Comparison of ENCODE assay signal across 24 cellular contexts in the genomic region with DNA sequence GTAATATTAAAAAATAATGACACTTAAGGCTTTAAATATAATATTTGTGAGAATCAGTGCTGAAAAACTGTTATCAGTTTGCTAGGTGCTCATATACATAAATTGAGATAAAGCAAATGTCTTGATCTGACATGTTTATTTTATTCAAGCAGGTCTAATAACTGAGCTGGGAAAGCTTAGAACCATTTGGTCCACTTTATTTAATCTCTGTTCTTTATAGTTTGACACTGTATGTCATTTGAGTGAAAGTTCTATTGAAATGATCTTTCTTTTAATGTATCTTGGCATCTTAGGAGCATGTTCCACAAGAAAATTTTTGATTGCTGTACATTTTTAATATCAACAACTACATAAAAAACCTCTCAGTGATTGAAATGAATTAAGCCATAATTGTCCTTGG.
"Had no signal": no experiment of that assay in that cellular context is flagged by ENCODE, and none has a peak within 500 bp of the region (broad histone marks: within the 10 kb centered on the region; RNA-seq: fewer than 3 reads in every experiment).

No MANE protein-coding gene starts in this region.

- FAIRE-seq: endothelial cell of umbilical vein had no signal

- H3K4me3 ChIP-seq: colonic mucosa, coronary artery, dorsolateral prefrontal cortex, esophagus muscularis mucosa, esophagus squamous epithelium, gastrocnemius medialis, gastroesophageal sphincter, heart left ventricle, heart right ventricle had no signal

- DNase-seq: colonic mucosa; cortex of kidney; dermis blood vessel endothelial cell; dorsolateral prefrontal cortex; effector CD4-positive, alpha-beta T cell; effector CD8-positive, alpha-beta T cell; effector memory CD4-positive, alpha-beta T cell; effector memory CD8-positive, alpha-beta T cell; endodermal cell; erythroblast; esophagus squamous epithelium; foreskin fibroblast; foreskin keratinocyte; foreskin melanocyte; gastrocnemius medialis; glutamatergic neuron; head of caudate nucleus; heart left ventricle; heart right ventricle had no signal

- H3K27ac ChIP-seq: colonic mucosa, coronary artery, dorsolateral prefrontal cortex, epithelial cell of prostate, esophagus muscularis mucosa, esophagus squamous epithelium, foreskin keratinocyte, gastrocnemius medialis, gastroesophageal sphincter, heart left ventricle, heart right ventricle had no signal

- H3K27me3 ChIP-seq: colonic mucosa, esophagus muscularis mucosa, esophagus squamous epithelium, foreskin keratinocyte, gastrocnemius medialis, gastroesophageal sphincter, heart left ventricle, heart right ventricle had no signal

- H3K36me3 ChIP-seq: colonic mucosa, esophagus muscularis mucosa, esophagus squamous epithelium, gastrocnemius medialis, gastroesophageal sphincter, heart left ventricle, heart right ventricle had no signal

- H3K9me3 ChIP-seq: colonic mucosa, esophagus muscularis mucosa, esophagus squamous epithelium, gastrocnemius medialis, gastroesophageal sphincter, heart left ventricle, heart right ventricle had no signal
